Comparison of ENCODE assay signal across 7 cellular contexts in genomic region chr7:48154792-48155413, GRCh38. TPM values are rescaled to one million over a fixed set of nuclear protein-coding genes. Genes with fewer than 3 reads are reported as not detected.
DNase-seq lines count a peak whose midpoint lies in the region; ATAC-seq and TF ChIP-seq lines count a peak whose summit lies in the region.

No MANE protein-coding gene starts in this region.

- DNase-seq in EH (ENCODE audit: low read depth) (peak; percentile 69), NAMALWA (ENCODE audit: low spot score) (peak; percentile 68), kidney epithelial cell (ENCODE audit: low read depth) (no peak), hypothalamus (lab: John Stamatoyannopoulos, UW) (no peak)
- DNase-seq in activated effector memory CD4-positive, alpha-beta T cell treated with anti-CD3 and anti-CD28 coated beads, Interleukin-2, amount 50 U/mL, for 16 hours: peak; percentile 73

- no peaks in the 10 kb centered on the region for H3K36me3 ChIP-seq in kidney epithelial cell (ENCODE audit: control insufficient read depth, insufficient read depth, low read length)

- ATAC-seq in GM19463 (IDR thresholded peaks at IDR 0.05; ENCODE audit: unreplicated experiment) (peak; percentile 76), HG02623 (IDR thresholded peaks at IDR 0.05; ENCODE audit: unreplicated experiment) (no peak)

- no peaks in the 10 kb centered on the region for H3K27me3 ChIP-seq in kidney epithelial cell (ENCODE audit: control insufficient read depth, insufficient read depth, low read length)

- no peak overlapping the region for H3K4me3 ChIP-seq in kidney epithelial cell (ENCODE audit: low read depth, low read length)

- peak; percentile 75 for TF ChIP-seq CTCF in kidney epithelial cell (IDR thresholded peaks at IDR 0.05; ENCODE audit: insufficient read depth, low read length, poor library complexity, severe bottlenecking)

RNA-seq across cellular contexts. Expression of gene ABCA13, which starts 16.4 kb away (rescaled TPM):
- 0.71 and 1.7 TPM in 2 replicates for total RNA-seq in kidney epithelial cell

Comparison
In these comparisons a context has a peak if more than half of its experiments do, and no peak if none do; other contexts are left out.
1. DNase-seq: peak in EH (single experiment), NAMALWA (single experiment) and activated effector memory CD4-positive, alpha-beta T cell treated with anti-CD3 and anti-CD28 coated beads, Interleukin-2, amount 50 U/mL, for 16 hours (single experiment); none in kidney epithelial cell (single experiment) and hypothalamus (0 of 51).